In genomic region chr17:38897176-38897575, GRCh38 we compare ENCODE assay signal across 10 cellular contexts. TPM values are rescaled to one million over a fixed set of nuclear protein-coding genes. Genes with fewer than 3 reads are reported as not detected.
A peak's percentile ranks its signal among the peaks of the same experiment; 100 is the strongest.
DNase-seq lines count a peak whose midpoint lies in the region; ATAC-seq, FAIRE-seq and TF ChIP-seq lines count a peak whose summit lies in the region.
"Had no signal": no experiment of that assay in that cellular context is flagged by ENCODE, and none has a peak within 500 bp of the region (broad histone marks: within the 10 kb centered on the region; RNA-seq: fewer than 3 reads in every experiment).

No MANE protein-coding gene starts in this region.

- FAIRE-seq in kidney (lab: Jason Lieb, UNC): no peak
- FAIRE-seq: H1 had no signal

- DNase-seq in HL-60 (ENCODE audit: low read depth in 1 of 2, low spot score in 1 of 2) (no peak), kidney (no peak), HK-2 (ENCODE audit: unreplicated experiment) (no peak), endothelial cell (ENCODE audit: low spot score) (no peak)
- DNase-seq in activated naive CD8-positive, alpha-beta T cell treated with anti-CD3 and anti-CD28 coated beads for 36 hours: no peak

- peak overlapping the region in 1 of 2 donors; percentile 56 for H3K9ac ChIP-seq in kidney (ENCODE audit: low read length in 2 of 2)

- no peak overlapping the region for H3K4me3 Mint-ChIP-seq in activated naive CD8-positive, alpha-beta T cell treated with anti-CD3 and anti-CD28 coated beads for 36 hours
- no peak overlapping the region for H3K4me3 Mint-ChIP-seq in stimulated activated memory B cell treated with anti-CD40 and anti-IgM and Interleukin-4, amounts not matched to agents 10 μg/mL and 1 μg/mL and 100 μg/mL, for 72 hours
- H3K4me3 Mint-ChIP-seq in endothelial cell (ENCODE audit: unreplicated experiment): no peak overlapping the region

- H3K36me3 ChIP-seq in kidney (ENCODE audit: control insufficient read depth in 1 of 2, insufficient read depth in 2 of 2, low read length in 2 of 2): peaks cover under 1 to 13% of the 10 kb centered on the region in 2 donors

- no peaks in the 10 kb centered on the region for H3K27me3 ChIP-seq in HL-60 (ENCODE audit: insufficient read depth, poor library complexity, severe bottlenecking)
- H3K27me3 ChIP-seq: SJSA1 had no signal

- no peaks in the 10 kb centered on the region for H3K9me3 ChIP-seq in kidney (ENCODE audit: control insufficient read depth in 1 of 2, low read length in 2 of 2)
- H3K9me3 ChIP-seq: SJSA1 had no signal

- peak overlapping the region; percentile 96 for H3K27ac ChIP-seq in HL-60 (replicated peaks)
- H3K27ac ChIP-seq in kidney (ENCODE audit: low read depth in 2 of 2, low read length in 2 of 2): peak overlapping the region; percentile 85 to 86
- H3K27ac ChIP-seq: SJSA1 had no signal

- intact Hi-C loops in kidney (cut with DNase I): no loop called here

- H3K27ac Mint-ChIP-seq in activated naive CD8-positive, alpha-beta T cell treated with anti-CD3 and anti-CD28 coated beads for 36 hours: peak overlapping the region; percentile 91
- H3K27ac Mint-ChIP-seq in stimulated activated memory B cell treated with anti-CD40 and anti-IgM and Interleukin-4, amounts not matched to agents 10 μg/mL and 1 μg/mL and 100 μg/mL, for 72 hours: peak overlapping the region; percentile 91
- H3K27ac Mint-ChIP-seq in endothelial cell (ENCODE audit: unreplicated experiment): no peak overlapping the region

- H3K9me3 Mint-ChIP-seq in activated naive CD8-positive, alpha-beta T cell treated with anti-CD3 and anti-CD28 coated beads for 36 hours: no peaks in the 10 kb centered on the region
- no peaks in the 10 kb centered on the region for H3K9me3 Mint-ChIP-seq in stimulated activated memory B cell treated with anti-CD40 and anti-IgM and Interleukin-4, amounts not matched to agents 10 μg/mL and 1 μg/mL and 100 μg/mL, for 72 hours
- no peaks in the 10 kb centered on the region for H3K9me3 Mint-ChIP-seq in endothelial cell (ENCODE audit: unreplicated experiment)

- peaks cover 78% of the 10 kb centered on the region for H3K4me1 Mint-ChIP-seq in activated naive CD8-positive, alpha-beta T cell treated with anti-CD3 and anti-CD28 coated beads for 36 hours
- peaks cover 50% of the 10 kb centered on the region for H3K4me1 Mint-ChIP-seq in stimulated activated memory B cell treated with anti-CD40 and anti-IgM and Interleukin-4, amounts not matched to agents 10 μg/mL and 1 μg/mL and 100 μg/mL, for 72 hours
- H3K4me1 Mint-ChIP-seq in endothelial cell (ENCODE audit: unreplicated experiment): peaks cover 29% of the 10 kb centered on the region

- peaks cover 60% of the 10 kb centered on the region for H3K36me3 Mint-ChIP-seq in activated naive CD8-positive, alpha-beta T cell treated with anti-CD3 and anti-CD28 coated beads for 36 hours
- peaks cover 44% of the 10 kb centered on the region for H3K36me3 Mint-ChIP-seq in stimulated activated memory B cell treated with anti-CD40 and anti-IgM and Interleukin-4, amounts not matched to agents 10 μg/mL and 1 μg/mL and 100 μg/mL, for 72 hours
- H3K36me3 Mint-ChIP-seq in endothelial cell (ENCODE audit: low read depth, unreplicated experiment): peaks cover 12% of the 10 kb centered on the region

- no peak for ATAC-seq in stimulated activated memory B cell treated with anti-CD40 and anti-IgM and Interleukin-4, amounts not matched to agents 10 μg/mL and 1 μg/mL and 100 μg/mL, for 72 hours
- ATAC-seq in HG02938 (IDR thresholded peaks at IDR 0.05; ENCODE audit: unreplicated experiment): no peak
- no peak for ATAC-seq in GM18511 (IDR thresholded peaks at IDR 0.05; ENCODE audit: unreplicated experiment)

- TF ChIP-seq CTCF in HL-60 (IDR thresholded peaks at IDR 0.05; ENCODE audit: insufficient read depth, low read length) (no peak), kidney (IDR thresholded peaks at IDR 0.05; ENCODE audit: borderline replicate concordance, extremely low read depth, insufficient read depth) (no peak), endothelial cell (IDR thresholded peaks at IDR 0.05; ENCODE audit: unreplicated experiment) (no peak)

- peaks cover 42 to 55% of the 10 kb centered on the region in 2 donors for H3K4me1 ChIP-seq in kidney (ENCODE audit: control insufficient read depth in 1 of 2, insufficient read depth in 1 of 2, low read depth in 1 of 2, low read length in 2 of 2)

- no peak overlapping the region for H3K4me3 ChIP-seq in HL-60 (replicated peaks; ENCODE audit: insufficient read depth, low read length)
- H3K4me3 ChIP-seq in kidney (ENCODE audit: low read length in 2 of 2): no peak overlapping the region
- H3K4me3 ChIP-seq: SJSA1 had no signal

- no peaks in the 10 kb centered on the region for H3K27me3 Mint-ChIP-seq in activated naive CD8-positive, alpha-beta T cell treated with anti-CD3 and anti-CD28 coated beads for 36 hours
- no peaks in the 10 kb centered on the region for H3K27me3 Mint-ChIP-seq in stimulated activated memory B cell treated with anti-CD40 and anti-IgM and Interleukin-4, amounts not matched to agents 10 μg/mL and 1 μg/mL and 100 μg/mL, for 72 hours
- H3K27me3 Mint-ChIP-seq in endothelial cell (ENCODE audit: unreplicated experiment): peaks cover 9% of the 10 kb centered on the region

RNA-seq across cellular contexts. Expression of gene LASP1, which starts 27.3 kb away (rescaled TPM):
- total RNA-seq in activated naive CD8-positive, alpha-beta T cell treated with anti-CD3 and anti-CD28 coated beads for 36 hours: 100 to 1,000 TPM; 131 TPM
- total RNA-seq in kidney (138 TPM), endothelial cell (ENCODE audit: unreplicated experiment) (146 TPM)
- 62.5 TPM for polyA plus RNA-seq in kidney (ENCODE audit: insufficient read depth, low read depth, low replicate concordance)

RNA-seq across cellular contexts. Expression of gene RPL23, which starts 43.7 kb away (rescaled TPM):
- total RNA-seq in activated naive CD8-positive, alpha-beta T cell treated with anti-CD3 and anti-CD28 coated beads for 36 hours: 1,000 to 10,000 TPM; 1,956 to 1,966 TPM
- 1,183 TPM for total RNA-seq in kidney
- polyA plus RNA-seq in kidney (ENCODE audit: insufficient read depth, low read depth, low replicate concordance): 2,399 TPM
- 2,464 TPM for total RNA-seq in endothelial cell (ENCODE audit: unreplicated experiment)
